Comparison of ENCODE assay signal across 19 cellular contexts in genomic region chr20:24681634-24682495, GRCh38.
DNase-seq lines count a peak whose midpoint lies in the region; ATAC-seq and TF ChIP-seq lines count a peak whose summit lies in the region.
"Had no signal": no experiment of that assay in that cellular context is flagged by ENCODE, and none has a peak within 500 bp of the region (broad histone marks: within the 10 kb centered on the region; RNA-seq: fewer than 3 reads in every experiment).

No MANE protein-coding gene starts in this region.

- intact Hi-C loops in natural killer cell (cut with micrococcal nuclease) (no loop called here), sciatic nerve (cut with DNase I) (no loop called here)

- no peak overlapping the region for H3K27ac Mint-ChIP-seq in natural killer cell treated with Interleukin-12 subunit alpha and Interleukin-12 subunit beta and Interleukin-15 and Interleukin-18, amount 100 ng/mL, for 72 hours
- peak overlapping the region in 1 of 2 donors; percentile 4 for H3K27ac Mint-ChIP-seq in natural killer cell
- H3K27ac Mint-ChIP-seq in chondrocyte (ENCODE audit: unreplicated experiment): no peak overlapping the region
- H3K27ac Mint-ChIP-seq in osteocyte (ENCODE audit: unreplicated experiment): no peak overlapping the region
- no peak overlapping the region for H3K27ac Mint-ChIP-seq in neural progenitor cell
- H3K27ac Mint-ChIP-seq: CD14-positive monocyte, H9 had no signal

- H3K4me3 ChIP-seq in neural progenitor cell: no peak overlapping the region
- H3K4me3 ChIP-seq: A549 had no signal

- H3K4me1 ChIP-seq in neural progenitor cell: no peaks in the 10 kb centered on the region
- H3K4me1 ChIP-seq: A549 had no signal

- H3K27me3 ChIP-seq in neural progenitor cell: no peaks in the 10 kb centered on the region

- no peaks in the 10 kb centered on the region for H3K36me3 ChIP-seq in neural progenitor cell

- H3K4me2 ChIP-seq in neural progenitor cell: no peak overlapping the region
- H3K4me2 ChIP-seq: A549 had no signal

- no peaks in the 10 kb centered on the region for H3K79me2 ChIP-seq in neural progenitor cell (ENCODE audit: low read depth)

- H3K4me1 Mint-ChIP-seq in natural killer cell treated with Interleukin-12 subunit alpha and Interleukin-12 subunit beta and Interleukin-15 and Interleukin-18, amount 100 ng/mL, for 72 hours (ENCODE audit: low read depth in 2 of 2): peaks cover 0 to 7% of the 10 kb centered on the region in 2 donors
- H3K4me1 Mint-ChIP-seq in natural killer cell: peaks cover 0 to 13% of the 10 kb centered on the region in 2 donors
- peaks cover 6% of the 10 kb centered on the region for H3K4me1 Mint-ChIP-seq in chondrocyte (ENCODE audit: low read depth)
- H3K4me1 Mint-ChIP-seq in osteocyte (ENCODE audit: unreplicated experiment): no peaks in the 10 kb centered on the region
- peaks cover 2% of the 10 kb centered on the region for H3K4me1 Mint-ChIP-seq in neural progenitor cell

- peak; percentile 17 to 25 for ATAC-seq in natural killer cell treated with Interleukin-12 subunit alpha and Interleukin-12 subunit beta and Interleukin-15 and Interleukin-18, amount 100 ng/mL, for 72 hours
- ATAC-seq in natural killer cell (no peak), sciatic nerve (no peak), HG02981 (IDR thresholded peaks at IDR 0.05; ENCODE audit: unreplicated experiment) (no peak)
- ATAC-seq: HepG2, PC-3 had no signal

- DNase-seq in natural killer cell treated with Interleukin-12 subunit alpha and Interleukin-12 subunit beta and Interleukin-15 and Interleukin-18, amount 100 ng/mL, for 72 hours (ENCODE audit: low spot score): no peak
- DNase-seq in natural killer cell: no peak
- peak; percentile 63 for DNase-seq in chondrocyte (ENCODE audit: low spot score)
- peak; percentile 48 for DNase-seq in sciatic nerve (ENCODE audit: low spot score)
- DNase-seq in osteocyte (ENCODE audit: extremely low spot score, unreplicated experiment): no peak
- DNase-seq in neural progenitor cell (ENCODE audit: low spot score): no peak
- DNase-seq: DMS 273 treated with DMSO at 0.1 percent for 48 hours, H9, KG1, NCI-H1436, NCI-H2029 treated with DMSO at 0.1 percent for 48 hours, NCI-H2171 treated with DMSO at 0.1 percent for 48 hours, NCI-H446 treated with DMSO at 0.1 percent for 48 hours, NCI-H748 treated with DMSO at 0.1 percent for 48 hours, PC-3 had no signal

- no peak overlapping the region for H3K9ac ChIP-seq in neural progenitor cell

- H3K27me3 Mint-ChIP-seq in natural killer cell treated with Interleukin-12 subunit alpha and Interleukin-12 subunit beta and Interleukin-15 and Interleukin-18, amount 100 ng/mL, for 72 hours: no peaks in the 10 kb centered on the region
- H3K27me3 Mint-ChIP-seq in natural killer cell (ENCODE audit: low read depth in 2 of 2) (peaks cover 3 to 4% of the 10 kb centered on the region in 2 donors), chondrocyte (ENCODE audit: low read depth) (peaks cover 3% of the 10 kb centered on the region), osteocyte (ENCODE audit: unreplicated experiment) (peaks cover 3% of the 10 kb centered on the region), neural progenitor cell (ENCODE audit: insufficient read depth, low read depth) (peaks cover 9% of the 10 kb centered on the region)

- H2AFZ ChIP-seq in neural progenitor cell (replicated peaks): no peak overlapping the region

- H3K27ac ChIP-seq in neural progenitor cell: no peak overlapping the region
- H3K27ac ChIP-seq: A549 had no signal

- no peaks in the 10 kb centered on the region for H3K9me3 ChIP-seq in neural progenitor cell (ENCODE audit: low read depth)

- no peak overlapping the region for H3K4me3 Mint-ChIP-seq in natural killer cell treated with Interleukin-12 subunit alpha and Interleukin-12 subunit beta and Interleukin-15 and Interleukin-18, amount 100 ng/mL, for 72 hours
- H3K4me3 Mint-ChIP-seq in natural killer cell (no peak overlapping the region), chondrocyte (ENCODE audit: unreplicated experiment) (no peak overlapping the region), osteocyte (ENCODE audit: unreplicated experiment) (no peak overlapping the region), neural progenitor cell (no peak overlapping the region)
- H3K4me3 Mint-ChIP-seq: CD14-positive monocyte, H9 had no signal

- H3K36me3 Mint-ChIP-seq in natural killer cell treated with Interleukin-12 subunit alpha and Interleukin-12 subunit beta and Interleukin-15 and Interleukin-18, amount 100 ng/mL, for 72 hours: no peaks in the 10 kb centered on the region
- H3K36me3 Mint-ChIP-seq in natural killer cell: no peaks in the 10 kb centered on the region
- no peaks in the 10 kb centered on the region for H3K36me3 Mint-ChIP-seq in chondrocyte (ENCODE audit: low read depth)
- H3K36me3 Mint-ChIP-seq in osteocyte (ENCODE audit: unreplicated experiment): no peaks in the 10 kb centered on the region
- no peaks in the 10 kb centered on the region for H3K36me3 Mint-ChIP-seq in neural progenitor cell
- H3K36me3 Mint-ChIP-seq: CD14-positive monocyte had no signal

- no peaks in the 10 kb centered on the region for H3F3A ChIP-seq in neural progenitor cell (ENCODE audit: low read depth)

- TF ChIP-seq CTCF in natural killer cell (IDR thresholded peaks at IDR 0.05) (no peak), chondrocyte (IDR thresholded peaks at IDR 0.05) (no peak), osteocyte (IDR thresholded peaks at IDR 0.05) (no peak), neural progenitor cell (IDR thresholded peaks at IDR 0.05) (no peak)

- H4K20me1 ChIP-seq in neural progenitor cell (ENCODE audit: low read depth): no peaks in the 10 kb centered on the region

- no peaks in the 10 kb centered on the region for H3K9me3 Mint-ChIP-seq in natural killer cell treated with Interleukin-12 subunit alpha and Interleukin-12 subunit beta and Interleukin-15 and Interleukin-18, amount 100 ng/mL, for 72 hours
- H3K9me3 Mint-ChIP-seq in natural killer cell: no peaks in the 10 kb centered on the region
- H3K9me3 Mint-ChIP-seq in chondrocyte (ENCODE audit: low read depth): peaks cover 2% of the 10 kb centered on the region
- no peaks in the 10 kb centered on the region for H3K9me3 Mint-ChIP-seq in osteocyte (ENCODE audit: unreplicated experiment)
- peaks cover 3% of the 10 kb centered on the region for H3K9me3 Mint-ChIP-seq in neural progenitor cell

Comparison
In these comparisons a context has a peak if more than half of its experiments do, and no peak if none do; other contexts are left out.
1. ATAC-seq: peak in natural killer cell treated with Interleukin-12 subunit alpha and Interleukin-12 subunit beta and Interleukin-15 and Interleukin-18, amount 100 ng/mL, for 72 hours (2 of 2); none in natural killer cell (0 of 3), sciatic nerve (single experiment) and HG02981 (single experiment).
2. DNase-seq: peak in chondrocyte (single experiment) and sciatic nerve (single experiment); none in natural killer cell treated with Interleukin-12 subunit alpha and Interleukin-12 subunit beta and Interleukin-15 and Interleukin-18, amount 100 ng/mL, for 72 hours (single experiment), natural killer cell (single experiment), osteocyte (single experiment) and neural progenitor cell (single experiment).